Comparison of ENCODE assay signal across 19 cellular contexts in genomic region chr4:81751531-81752291, GRCh38.
DNase-seq lines count a peak whose midpoint lies in the region; ATAC-seq, FAIRE-seq and TF ChIP-seq lines count a peak whose summit lies in the region.
"Had no signal": no experiment of that assay in that cellular context is flagged by ENCODE, and none has a peak within 500 bp of the region (broad histone marks: within the 10 kb centered on the region; RNA-seq: fewer than 3 reads in every experiment).

No MANE protein-coding gene starts in this region.

- H3K4me2 ChIP-seq in HepG2 (ENCODE audit: low read depth, low read length) (no peak overlapping the region), IMR-90 (ENCODE audit: low read depth, low read length) (no peak overlapping the region)

- no peak overlapping the region for H3K4ac ChIP-seq in IMR-90 (ENCODE audit: low read depth, low read length)

- H3K79me1 ChIP-seq in IMR-90 (ENCODE audit: low read depth in 1 of 2, low read length in 2 of 2) = no peaks in the 10 kb centered on the region

- ATAC-seq in HepG2 (no peak), right lobe of liver (no peak), IMR-90 (ENCODE audit: low read depth) (no peak)

- no peak overlapping the region for H3K56ac ChIP-seq in IMR-90 (ENCODE audit: extremely low read depth, insufficient read depth, low read length)

- H2AK9ac ChIP-seq in IMR-90 (replicated peaks; ENCODE audit: low read depth, low read length, poor library complexity) = no peak overlapping the region

- in situ Hi-C loops in HepG2 (cut with HindIII; ENCODE audit: extremely low pct_ligation_motif_present, low pct_unique_long_range_greater_than_20kb) (no loop called here), IMR-90 (cut with MboI; ENCODE audit: low sequenced_read_pairs) (no loop called here)

- H3K9me1 ChIP-seq in IMR-90 (ENCODE audit: insufficient read depth, low read length) = no peaks in the 10 kb centered on the region

- H4K5ac ChIP-seq in IMR-90 (ENCODE audit: low read depth, low read length) = no peak overlapping the region

- H3K27me3 ChIP-seq in HepG2 (ENCODE audit: control insufficient read depth in 1 of 2, insufficient read depth in 2 of 2, low read length in 2 of 2) (no peaks in the 10 kb centered on the region; a peak in 1 of 5 replicates), right lobe of liver (no peaks in the 10 kb centered on the region), IMR-90 (ENCODE audit: control insufficient read depth, insufficient read depth, low read length) (no peaks in the 10 kb centered on the region; the same call in 1 of the 2 replicates)

- H3K9me3 ChIP-seq in HepG2 (ENCODE audit: low read length) (no peaks in the 10 kb centered on the region), right lobe of liver (no peaks in the 10 kb centered on the region), IMR-90 (ENCODE audit: control insufficient read depth, insufficient read depth, low read length) (no peaks in the 10 kb centered on the region)
- H3K9me3 ChIP-seq: Caco-2 had no signal

- TF ChIP-seq POLR2A in HepG2 (IDR thresholded peaks at IDR 0.05; ENCODE audit: insufficient read depth in 1 of 2, low read depth in 2 of 2, low read length in 2 of 2) (no peak), right lobe of liver (IDR thresholded peaks at IDR 0.05) (no peak), IMR-90 (IDR thresholded peaks at IDR 0.05; ENCODE audit: low read depth, low read length) (no peak), erythroblast (IDR thresholded peaks at IDR 0.05; ENCODE audit: low read length) (no peak)

- no peak overlapping the region for H2BK5ac ChIP-seq in IMR-90 (ENCODE audit: low read depth, low read length, poor library complexity, severe bottlenecking)

- H2BK15ac ChIP-seq in IMR-90 (ENCODE audit: low read depth, low read length) = no peak overlapping the region

- no peak overlapping the region for H4K8ac ChIP-seq in IMR-90 (ENCODE audit: low read depth in 2 of 2, low read length in 2 of 2)

- dilution Hi-C loops in IMR-90 (cut with HindIII; ENCODE audit: low sequenced_read_pairs, unreplicated experiment) = no loop called here

- no peak overlapping the region for H2BK20ac ChIP-seq in IMR-90 (ENCODE audit: low read depth, low read length)

- H2AFZ ChIP-seq in HepG2 (ENCODE audit: low read length) (no peak overlapping the region), IMR-90 (replicated peaks; ENCODE audit: low read length, poor library complexity) (no peak overlapping the region)
- H2AFZ ChIP-seq: GM23248 had no signal

- 15% methylated on average over 6 of the region's 6 CpGs for WGBS in HepG2 (ENCODE audit: low lambda C conversion rate)
- 93% methylated on average over 6 of the region's 6 CpGs for WGBS in right lobe of liver (ENCODE audit: insufficient coverage, low coverage, low lambda C conversion rate, missing lambda C conversion rate)
- WGBS in IMR-90 (ENCODE audit: extremely low coverage in 2 of 2, insufficient read length in 1 of 2), 2 experiments = 63% methylated on average over 3 of the region's 6 CpGs; no CpG with 5 or more reads in 1 of the 2 experiments

- DNase-seq in NCI-H2171 treated with DMSO at 0.1 percent for 48 hours (lab: John Stamatoyannopoulos, UW) = peak; percentile 1
- DNase-seq in NCI-H2171 (lab: John Stamatoyannopoulos, UW) = no peak
- no peak for DNase-seq in HepG2 (ENCODE audit: low spot score)
- no peak for DNase-seq in right lobe of liver
- no peak for DNase-seq in IMR-90
- peak; percentile 53 for DNase-seq in cerebellar cortex (ENCODE audit: low spot score)
- DNase-seq in erythroblast (lab: John Stamatoyannopoulos, UW) = no peak
- no peak for DNase-seq in SKM-1 treated with dmso at 0.1 percent for 144 hours (lab: John Stamatoyannopoulos, UW; ENCODE audit: unreplicated experiment)
- DNase-seq: 8988T; Caco-2; CD4-positive, alpha-beta memory T cell; DMS153; DMS79 treated with DMSO at 0.1 percent for 48 hours; GM23248; H7; HCEC 1CT had no signal

- BruUV-seq in HepG2 (replicated peaks; lab: Mats Ljungman, UMichigan) (no TSS peak), IMR-90 (replicated peaks; lab: Mats Ljungman, UMichigan) (no TSS peak)

- no peak overlapping the region for H3K4me3 ChIP-seq in HepG2 (replicated peaks in 1 of 3; ENCODE audit: insufficient read depth in 1 of 3, low read depth in 2 of 3, low read length in 3 of 3)
- H3K4me3 ChIP-seq in right lobe of liver = no peak overlapping the region
- no peak overlapping the region for H3K4me3 ChIP-seq in IMR-90 (ENCODE audit: insufficient read depth, low read depth, low read length)
- H3K4me3 ChIP-seq: GM23248 had no signal

- H3K27ac ChIP-seq in HepG2 (ENCODE audit: extremely low read length, insufficient read depth, low read length) = no peak overlapping the region
- H3K27ac ChIP-seq in right lobe of liver = no peak overlapping the region
- no peak overlapping the region for H3K27ac ChIP-seq in IMR-90 (ENCODE audit: insufficient read depth, low read length)
- H3K27ac ChIP-seq: GM23248 had no signal

- H3K36me3 ChIP-seq in HepG2 (replicated peaks in 1 of 2; ENCODE audit: control insufficient read depth in 1 of 2, insufficient read depth in 2 of 2, low read length in 2 of 2) (no peaks in the 10 kb centered on the region), right lobe of liver (no peaks in the 10 kb centered on the region), IMR-90 (ENCODE audit: control insufficient read depth, insufficient read depth, low read length) (no peaks in the 10 kb centered on the region)

- TF ChIP-seq CTCF in HepG2 (CRISPR knock-in tag; IDR thresholded peaks at IDR 0.05) (no peak), right lobe of liver (IDR thresholded peaks at IDR 0.05) (no peak), IMR-90 (conservative IDR thresholded peaks at IDR 0.05; ENCODE audit: low read depth, low read length) (no peak)

- no peak overlapping the region for H2AK5ac ChIP-seq in IMR-90 (ENCODE audit: low read depth, low read length)

- CTCF ChIA-PET in HepG2 (lab: Yijun Ruan, JAX; ENCODE audit: low intra/inter-chr PET ratio, low total read pairs) = no interaction called here
- CTCF ChIA-PET in IMR-90 (lab: Yijun Ruan, JAX) = no interaction called here

- TF ChIP-seq EP300 in HepG2 (IDR thresholded peaks at IDR 0.05; ENCODE audit: low read depth in 2 of 2, low read length in 2 of 2) (no peak), HepG2 (CRISPR knock-in tag; IDR thresholded peaks at IDR 0.05; ENCODE audit: borderline replicate concordance) (no peak)

- intact Hi-C loops in HepG2 (cut with micrococcal nuclease; ENCODE audit: unreplicated experiment) (no loop called here), right lobe of liver (cut with DNase I) (no loop called here), IMR-90 (cut with micrococcal nuclease) (no loop called here)

- no peak overlapping the region for H4K91ac ChIP-seq in IMR-90 (ENCODE audit: insufficient read depth, low read depth, low read length)

- H2BK120ac ChIP-seq in IMR-90 (ENCODE audit: low read depth, low read length) = no peak overlapping the region

- H3K9ac ChIP-seq in HepG2 (ENCODE audit: insufficient read depth, low read depth, low read length) (no peak overlapping the region), IMR-90 (ENCODE audit: low read depth, low read length) (no peak overlapping the region)
- H3K9ac ChIP-seq: GM23248 had no signal

- H4K20me1 ChIP-seq in HepG2 (ENCODE audit: insufficient read depth, low read length) (no peaks in the 10 kb centered on the region), IMR-90 (ENCODE audit: insufficient read depth, low read length) (no peaks in the 10 kb centered on the region)

- H3K79me2 ChIP-seq in HepG2 (ENCODE audit: insufficient read depth, low read length) = no peaks in the 10 kb centered on the region

- H3K4me1 ChIP-seq in HepG2 (ENCODE audit: insufficient read depth, low read length) (no peaks in the 10 kb centered on the region), right lobe of liver (peaks cover 0 to 6% (median 2%) of the 10 kb centered on the region in 4 donors), IMR-90 (ENCODE audit: control insufficient read depth, insufficient read depth, low read length) (no peaks in the 10 kb centered on the region)
- H3K4me1 ChIP-seq: Caco-2 had no signal

- no peak overlapping the region for H3K18ac ChIP-seq in IMR-90 (ENCODE audit: low read depth, low read length)

- TF ChIP-seq RAD21 in HepG2 (CRISPR knock-in tag; IDR thresholded peaks at IDR 0.05) (no peak), IMR-90 (IDR thresholded peaks at IDR 0.05; ENCODE audit: low read length) (no peak)

- no peak overlapping the region for H3K14ac ChIP-seq in IMR-90 (replicated peaks; ENCODE audit: low read depth, low read length)

- POLR2A ChIA-PET in HepG2 (lab: Yijun Ruan, JAX) (no interaction called here), IMR-90 (lab: Charles Lee; ENCODE audit: unreplicated experiment) (no interaction called here)

- H3K23ac ChIP-seq in IMR-90 (ENCODE audit: low read depth, low read length) = no peak overlapping the region

- FAIRE-seq in HepG2 (lab: Jason Lieb, UNC) = no peak
- FAIRE-seq: G401.6, GM12892, H1 had no signal

TF ChIP-seq in HepG2, 621 proteins besides CTCF, POLR2A, EP300 and RAD21 (continues in another document):
- TF ChIP-seq ARID3A (IDR thresholded peaks at IDR 0.05; ENCODE audit: low read depth, low read length) (no peak), CENPX (CRISPR knock-in tag; IDR thresholded peaks at IDR 0.05) (no peak)

TF ChIP-seq in IMR-90, 13 proteins besides CTCF, POLR2A, EP300 and RAD21:
- no peak for TF ChIP-seq SMC3 (IDR thresholded peaks at IDR 0.05; ENCODE audit: low read depth, low read length)
- no peak for TF ChIP-seq MXI1 (IDR thresholded peaks at IDR 0.05; ENCODE audit: borderline replicate concordance, low read depth, low read length)
- TF ChIP-seq MAFK (IDR thresholded peaks at IDR 0.05; ENCODE audit: low read depth, low read length) = peak; percentile 83
- no peak for TF ChIP-seq FOS (IDR thresholded peaks at IDR 0.05; ENCODE audit: low read depth, low read length)
- no peak for TF ChIP-seq BHLHE40 (IDR thresholded peaks at IDR 0.05; ENCODE audit: low read depth, low read length)
- no peak for TF ChIP-seq CEBPB (IDR thresholded peaks at IDR 0.05; ENCODE audit: low read depth, low read length)
- no peak for TF ChIP-seq CHD1 (IDR thresholded peaks at IDR 0.05; ENCODE audit: low read depth, low read length)

Comparison
In these comparisons a context has a peak if more than half of its experiments do, and no peak if none do; other contexts are left out.
1. DNase-seq: peak in NCI-H2171 treated with DMSO at 0.1 percent for 48 hours (single experiment) and cerebellar cortex (single experiment); none in NCI-H2171 (single experiment), HepG2 (single experiment), right lobe of liver (0 of 3), IMR-90 (single experiment), erythroblast (0 of 2) and SKM-1 treated with dmso at 0.1 percent for 144 hours (single experiment).